8 cellular contexts compared by ENCODE assay signal in genomic region chr1:159009704-159010361, GRCh38. TPM values are rescaled to one million over a fixed set of nuclear protein-coding genes. Genes with fewer than 3 reads are reported as not detected.
DNase-seq lines count a peak whose midpoint lies in the region; ATAC-seq and TF ChIP-seq lines count a peak whose summit lies in the region.

Gene IFI16 (plus strand): TSS chr1:159009907. CDS start chr1:159014681, 4,774 bp downstream.

- H2BK20ac ChIP-seq in H9 (ENCODE audit: low read depth, low read length, poor library complexity, severe bottlenecking) = no peak within 1 kb of the TSS

- H3K27ac ChIP-seq in HUES6 (ENCODE audit: low read depth, low read length) (no peak within 1 kb of the TSS), right lobe of liver (peak within 1 kb of the TSS; percentile 72 to 80 (median 75)), H9 (ENCODE audit: insufficient read length, low read depth, low read length) (no peak within 1 kb of the TSS)

- DNase-seq in Daoy (ENCODE audit: low read depth) (peak; percentile 86), T-helper 9 cell (peak; percentile 16), chondrocyte (ENCODE audit: low spot score) (no peak), right lobe of liver (no peak), H9 (no peak)
- DNase-seq in stimulated activated CD8-positive, alpha-beta memory T cell treated with anti-CD3 and anti-CD28 coated beads, Interleukin-15, amount 100 ng/mL, for 48 hours (ENCODE audit: low read depth in 2 of 2) = peak; percentile 34 to 39

- H3K79me1 ChIP-seq in H9 (ENCODE audit: insufficient read depth, low read depth, low read length, poor library complexity, severe bottlenecking) = no peaks in the 10 kb centered on the region

- H3K4me1 ChIP-seq in HUES6 (ENCODE audit: control insufficient read depth, insufficient read depth, low read length) (peaks cover 36% of the 10 kb centered on the region), right lobe of liver (peaks cover 0 to 4% (median 0%) of the 10 kb centered on the region in 4 donors), H9 (ENCODE audit: insufficient read depth, low read length) (peaks cover 9% of the 10 kb centered on the region; the same call in 1 of the 2 replicates)

- H3K27me3 ChIP-seq in HUES6 (ENCODE audit: control insufficient read depth, insufficient read depth, low read length) = peaks cover 10% of the 10 kb centered on the region; the same call in 1 of the 2 replicates
- H3K27me3 ChIP-seq in right lobe of liver = no peaks in the 10 kb centered on the region
- H3K27me3 ChIP-seq in H9 (ENCODE audit: insufficient read depth, low read length) = peaks cover 18% of the 10 kb centered on the region; the same call in 1 of the 2 replicates

- H3K4me3 Mint-ChIP-seq in chondrocyte (ENCODE audit: unreplicated experiment) = peak within 1 kb of the TSS; percentile 59
- H3K4me3 Mint-ChIP-seq in H9 = no peak within 1 kb of the TSS

- H2BK12ac ChIP-seq in H9 (ENCODE audit: insufficient read length, low read depth, low read length) = no peak within 1 kb of the TSS

- H3K18ac ChIP-seq in H9 (ENCODE audit: insufficient read length, low read depth, low read length) = no peak within 1 kb of the TSS

- H2BK5ac ChIP-seq in H9 (ENCODE audit: insufficient read length, low read length) = no peak within 1 kb of the TSS

- no peak within 1 kb of the TSS for H3K23ac ChIP-seq in H9 (ENCODE audit: insufficient read length, low read depth, low read length)

- ATAC-seq in GM21360 (IDR thresholded peaks at IDR 0.05; ENCODE audit: unreplicated experiment) (peak; percentile 75), right lobe of liver (peak; percentile 77 to 83 (median 80))

- no peak within 1 kb of the TSS for H3K4me2 ChIP-seq in H9 (ENCODE audit: insufficient read depth, insufficient read length, low read length)

- H4K8ac ChIP-seq in H9 (replicated peaks; ENCODE audit: insufficient read length, low read depth, low read length) = no peak within 1 kb of the TSS

- H2AFZ ChIP-seq in H9 (ENCODE audit: low read length) = no peak within 1 kb of the TSS

- no peaks in the 10 kb centered on the region for H3K79me2 ChIP-seq in H9 (ENCODE audit: insufficient read depth, low read length)

- H4K5ac ChIP-seq in H9 (ENCODE audit: insufficient read length, low read depth, low read length) = no peak within 1 kb of the TSS

- H3K27me3 Mint-ChIP-seq in chondrocyte (ENCODE audit: low read depth) (no peaks in the 10 kb centered on the region), H9 (ENCODE audit: low read depth) (peaks cover 5% of the 10 kb centered on the region)

- no peak for TF ChIP-seq CTCF in chondrocyte (IDR thresholded peaks at IDR 0.05)
- TF ChIP-seq CTCF in right lobe of liver (IDR thresholded peaks at IDR 0.05) = no peak
- no peak for TF ChIP-seq CTCF in H9 (conservative IDR thresholded peaks at IDR 0.05)

- TF ChIP-seq POLR2A in right lobe of liver (IDR thresholded peaks at IDR 0.05) = peak; percentile 64

- intact Hi-C loops in right lobe of liver (cut with DNase I) = no loop called here

- no peak within 1 kb of the TSS for H2AK5ac ChIP-seq in H9 (ENCODE audit: insufficient read length, low read length)

- H3K4ac ChIP-seq in H9 (ENCODE audit: low read depth, low read length) = no peak within 1 kb of the TSS

- no peak within 1 kb of the TSS for H2BK15ac ChIP-seq in H9 (ENCODE audit: low read depth, low read length)

- no peaks in the 10 kb centered on the region for H4K20me1 ChIP-seq in H9 (ENCODE audit: control insufficient read depth, insufficient read depth, insufficient read length)

- H3K4me1 Mint-ChIP-seq in chondrocyte (ENCODE audit: low read depth) (peaks cover 21% of the 10 kb centered on the region), H9 (peaks cover 46 to 48% of the 10 kb centered on the region in 2 experiments)

- no peak within 1 kb of the TSS for H3T11ph ChIP-seq in H9 (ENCODE audit: low read length)

- H3K36me3 Mint-ChIP-seq in chondrocyte (ENCODE audit: low read depth) (peaks cover 2% of the 10 kb centered on the region), H9 (ENCODE audit: insufficient read depth in 1 of 3, low read depth in 3 of 3) (no peaks in the 10 kb centered on the region)

- no peak within 1 kb of the TSS for H2BK120ac ChIP-seq in H9 (ENCODE audit: low read depth, low read length, poor library complexity, severe bottlenecking)

- peak within 1 kb of the TSS; percentile 39; the same call in 1 of the 2 replicates for H3K4me3 ChIP-seq in HUES6 (ENCODE audit: low read depth, low read length)
- peak within 1 kb of the TSS; percentile 34 to 49 (median 48) for H3K4me3 ChIP-seq in right lobe of liver

- H3K9me3 Mint-ChIP-seq in chondrocyte (ENCODE audit: low read depth) (no peaks in the 10 kb centered on the region), H9 (no peaks in the 10 kb centered on the region)

- H3K9ac ChIP-seq in HUES6 (ENCODE audit: low read length) = no peak within 1 kb of the TSS
- no peak within 1 kb of the TSS for H3K9ac ChIP-seq in H9 (ENCODE audit: extremely low read depth, insufficient read length, low read length)

- no peak within 1 kb of the TSS for H3K14ac ChIP-seq in H9 (ENCODE audit: insufficient read depth, low read length)

- no peak within 1 kb of the TSS for H3K56ac ChIP-seq in H9 (ENCODE audit: insufficient read length, low read depth, low read length)

- H3K36me3 ChIP-seq in HUES6 (ENCODE audit: control insufficient read depth, insufficient read depth, low read length) (no peaks in the 10 kb centered on the region; the same call in 1 of the 2 replicates), right lobe of liver (peaks cover 0 to under 1% (median 0%) of the 10 kb centered on the region in 4 donors)

- H3K23me2 ChIP-seq in H9 (ENCODE audit: insufficient read length, low read depth, low read length, poor library complexity, severe bottlenecking) = peaks cover 7% of the 10 kb centered on the region

- no peaks in the 10 kb centered on the region for H3K9me3 ChIP-seq in HUES6 (ENCODE audit: control insufficient read depth, insufficient read depth, low read depth, low read length)
- H3K9me3 ChIP-seq in right lobe of liver = no peaks in the 10 kb centered on the region
- H3K9me3 ChIP-seq in H9 (ENCODE audit: control insufficient read depth, low read depth, low read length) = no peaks in the 10 kb centered on the region

- no peak within 1 kb of the TSS for H4K91ac ChIP-seq in H9 (ENCODE audit: insufficient read length, low read depth, low read length)

- WGBS in right lobe of liver (ENCODE audit: insufficient coverage, low coverage, low lambda C conversion rate, missing lambda C conversion rate) = 11% methylated on average over 5 of the region's 5 CpGs
- WGBS in H9 (ENCODE audit: extremely low coverage, insufficient read length, low lambda C conversion rate) = no CpG with 5 or more reads among the region's 5 CpGs

- H3K27ac Mint-ChIP-seq in chondrocyte (ENCODE audit: unreplicated experiment) = peak within 1 kb of the TSS; percentile 85
- H3K27ac Mint-ChIP-seq in H9 = no peak within 1 kb of the TSS

RNA-seq across cellular contexts. Expression of gene IFI16, which starts in this region (rescaled TPM):
- total RNA-seq in Daoy (2014; rRNA removed; shearing (Covaris generic)) = 23.7 and 24.5 TPM in 2 replicates
- total RNA-seq in chondrocyte = 10.1 to 26.3 TPM (median 13.3 TPM) in 3 replicates
- total RNA-seq in right lobe of liver = 10 to 100 TPM in 2 of 6 experiments, 1 to 10 TPM in 4; 3.3 to 20.3 (median 9.1) TPM
- 2.9 and 3.4 TPM in 2 replicates for total RNA-seq in H9 (2021)

Comparison
In these comparisons a context has a peak if more than half of its experiments do, and no peak if none do; other contexts are left out.
1. DNase-seq: peak in Daoy (single experiment), T-helper 9 cell (single experiment) and stimulated activated CD8-positive, alpha-beta memory T cell treated with anti-CD3 and anti-CD28 coated beads, Interleukin-15, amount 100 ng/mL, for 48 hours (2 of 2); none in chondrocyte (single experiment), right lobe of liver (0 of 3) and H9 (single experiment).
2. H3K27ac ChIP-seq: peak in right lobe of liver (3 of 3); none in HUES6 (single experiment) and H9 (single experiment).